1 cellular context compared by ENCODE assay signal in genomic region chr10:52308251-52309031, GRCh38.
TF ChIP-seq lines count a peak whose summit lies in the region.

No MANE protein-coding gene starts in this region.

TF ChIP-seq in HepG2, 621 proteins besides CTCF, POLR2A, EP300 and RAD21 (continued from another document and continues in another):
- TF ChIP-seq ZNF407 (CRISPR knock-in tag; IDR thresholded peaks at IDR 0.05; ENCODE audit: not compliant biosample characterization) = peak; percentile 90
- no peak for TF ChIP-seq GPBP1L1 (CRISPR knock-in tag; IDR thresholded peaks at IDR 0.05)
- no peak for TF ChIP-seq PLRG1 (conservative IDR thresholded peaks at IDR 0.05)
- no peak for TF ChIP-seq ZNF562 (CRISPR knock-in tag; IDR thresholded peaks at IDR 0.05; ENCODE audit: borderline replicate concordance)
- peak; percentile 44; the same call in 1 of the 2 replicates for TF ChIP-seq ZBTB10 (CRISPR knock-in tag; IDR thresholded peaks at IDR 0.05; ENCODE audit: borderline replicate concordance)
- TF ChIP-seq RBM22 (optimal IDR thresholded peaks at IDR 0.05; ENCODE audit: low read length) = no peak
- TF ChIP-seq NR3C1 (CRISPR knock-in tag; IDR thresholded peaks at IDR 0.05) = no peak
- no peak for TF ChIP-seq MAFF (IDR thresholded peaks at IDR 0.05; ENCODE audit: low read depth, low read length)
- TF ChIP-seq EHMT2 (IDR thresholded peaks at IDR 0.05; ENCODE audit: borderline replicate concordance, low read depth, low read length) = no peak
- no peak for TF ChIP-seq HNRNPL (IDR thresholded peaks at IDR 0.05; ENCODE audit: low read depth, low read length)
- TF ChIP-seq ZC3H4 (CRISPR knock-in tag; IDR thresholded peaks at IDR 0.05; ENCODE audit: borderline replicate concordance) = no peak
- TF ChIP-seq HMG20A (CRISPR knock-in tag; IDR thresholded peaks at IDR 0.05; ENCODE audit: borderline replicate concordance) = no peak; the same call in 1 of the 2 replicates
- peak; percentile 73 for TF ChIP-seq ZFY (CRISPR knock-in tag; IDR thresholded peaks at IDR 0.05)
- no peak for TF ChIP-seq ZNF280D (CRISPR knock-in tag; IDR thresholded peaks at IDR 0.05)
- peak; percentile 55; the same call in 1 of the 2 replicates for TF ChIP-seq RBFOX2 (IDR thresholded peaks at IDR 0.05; ENCODE audit: low read depth, low read length)
- TF ChIP-seq KLF16 (CRISPR knock-in tag; IDR thresholded peaks at IDR 0.05) = peak in 1 of 2 experiments; percentile 45; a peak in 2 of 4 replicates
- TF ChIP-seq ZNF746 (CRISPR knock-in tag; IDR thresholded peaks at IDR 0.05) = peak; percentile 33; the same call in 1 of the 2 replicates
- peak; percentile 63; the same call in 1 of the 2 replicates for TF ChIP-seq MYC (CRISPR knock-in tag; IDR thresholded peaks at IDR 0.05; ENCODE audit: borderline replicate concordance)
- TF ChIP-seq KDM6A (CRISPR knock-in tag; IDR thresholded peaks at IDR 0.05; ENCODE audit: low read depth) = no peak
- TF ChIP-seq ZNF589 (CRISPR knock-in tag; conservative IDR thresholded peaks at IDR 0.05) = no peak
- TF ChIP-seq AHR (CRISPR knock-in tag; IDR thresholded peaks at IDR 0.05) = no peak
- no peak for TF ChIP-seq ZNF781 (CRISPR knock-in tag; IDR thresholded peaks at IDR 0.05; ENCODE audit: borderline replicate concordance, not compliant biosample characterization)
- TF ChIP-seq SMC3 (IDR thresholded peaks at IDR 0.05; ENCODE audit: low read length) = peak; percentile 89
- peak; percentile 29 for TF ChIP-seq ASH2L (IDR thresholded peaks at IDR 0.05; ENCODE audit: insufficient read length, low read depth, low read length)
- TF ChIP-seq SMAD9 (CRISPR knock-in tag; IDR thresholded peaks at IDR 0.05) = 0 out of 2 replicates have a peak, but pooled peaks have one; percentile 52
- peak; percentile 83 for TF ChIP-seq MAX (IDR thresholded peaks at IDR 0.05)
- 0 out of 2 replicates have a peak, but pooled peaks have one; percentile 32 for TF ChIP-seq SIX4 (CRISPR knock-in tag; IDR thresholded peaks at IDR 0.05)
- TF ChIP-seq PHB2 (IDR thresholded peaks at IDR 0.05; ENCODE audit: partially characterized antibody) = no peak
- TF ChIP-seq RARG (CRISPR knock-in tag; IDR thresholded peaks at IDR 0.05; ENCODE audit: low read depth) = no peak
- peak; percentile 87; the same call in 1 of the 2 replicates for TF ChIP-seq MTA1 (CRISPR knock-in tag; IDR thresholded peaks at IDR 0.05; ENCODE audit: borderline replicate concordance)
- no peak for TF ChIP-seq ATM (IDR thresholded peaks at IDR 0.05; ENCODE audit: borderline replicate concordance)
- no peak for TF ChIP-seq SNAPC2 (CRISPR knock-in tag; IDR thresholded peaks at IDR 0.05)
- no peak for TF ChIP-seq JARID2 (CRISPR knock-in tag; IDR thresholded peaks at IDR 0.05; ENCODE audit: insufficient replicate concordance)
- TF ChIP-seq ZFYVE20 (CRISPR knock-in tag; IDR thresholded peaks at IDR 0.05; ENCODE audit: borderline replicate concordance, low read depth) = no peak
- peak; percentile 38; the same call in 1 of the 2 replicates for TF ChIP-seq ZNF136 (CRISPR knock-in tag; IDR thresholded peaks at IDR 0.05; ENCODE audit: low read depth)
- TF ChIP-seq AKNA (CRISPR knock-in tag; IDR thresholded peaks at IDR 0.05; ENCODE audit: borderline replicate concordance) = no peak
- no peak for TF ChIP-seq SOX13 (IDR thresholded peaks at IDR 0.05)
- TF ChIP-seq SOX13 (CRISPR knock-in tag; conservative IDR thresholded peaks at IDR 0.05 in 1 of 2, IDR thresholded peaks at IDR 0.05 in 1 of 2) = peak in 1 of 2 experiments; percentile 20; a peak in 2 of 4 replicates
- no peak for TF ChIP-seq ZNF703 (CRISPR knock-in tag; IDR thresholded peaks at IDR 0.05; ENCODE audit: borderline replicate concordance)
- peak; percentile 61; the same call in 1 of the 2 replicates for TF ChIP-seq KDM5B (CRISPR knock-in tag; IDR thresholded peaks at IDR 0.05; ENCODE audit: borderline replicate concordance)
